ENCODE assay signal across 21 cellular contexts in the genomic region with DNA sequence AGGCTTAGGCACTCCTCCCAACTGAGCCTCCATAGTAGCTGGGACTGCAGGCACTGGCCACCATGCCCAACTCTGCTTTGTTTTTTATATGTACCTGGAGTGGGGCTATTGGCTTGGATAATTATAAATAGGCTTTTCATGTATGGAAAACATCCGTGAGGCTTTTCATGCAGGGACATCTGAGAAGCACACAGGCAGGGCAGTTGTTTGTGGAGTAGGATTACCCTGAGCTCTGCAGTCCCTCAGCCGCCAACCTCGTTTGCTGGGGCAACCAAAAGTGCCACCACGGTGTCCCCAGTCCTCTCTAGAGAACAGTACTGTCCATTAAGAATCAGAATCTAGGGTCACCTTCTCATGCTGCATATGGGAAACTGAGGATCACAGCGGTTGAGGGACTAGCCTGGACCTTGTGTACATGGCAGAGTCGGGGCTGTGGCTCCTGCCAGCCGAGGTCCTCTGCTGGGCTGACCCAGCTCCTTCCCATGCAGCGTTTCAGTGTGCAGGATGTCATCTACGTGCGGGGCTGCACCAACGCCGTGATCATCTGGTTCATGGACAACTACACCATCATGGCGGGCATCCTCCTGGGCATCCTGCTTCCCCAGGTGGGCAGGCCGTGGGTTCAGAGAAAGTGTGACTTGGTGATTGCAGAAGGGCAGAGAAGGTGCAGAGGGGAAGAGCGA. TPM values are rescaled to one million over a fixed set of nuclear protein-coding genes. Genes with fewer than 3 reads are reported as not detected.
DNase-seq lines count a peak whose midpoint lies in the region; ATAC-seq and TF ChIP-seq lines count a peak whose summit lies in the region.
"Had no signal": no experiment of that assay in that cellular context is flagged by ENCODE, and none has a peak within 500 bp of the region (broad histone marks: within the 10 kb centered on the region; RNA-seq: fewer than 3 reads in every experiment).

No MANE protein-coding gene starts in this region.

- no peaks in the 10 kb centered on the region for H4K20me1 ChIP-seq in SK-N-SH (ENCODE audit: insufficient read depth)

- intact Hi-C loops in naive thymus-derived CD4-positive, alpha-beta T cell (cut with micrococcal nuclease), result loop anchor here (2.0 to 5.0 kb wide), 4 partner anchors 188 to 548 kb away; partner anchors contain the start of gene DDX21 (in 1 of the 2)
- intact Hi-C loops in spleen (cut with DNase I; ENCODE audit: low total_unique reads), result loop anchor here (5.0 kb wide), 2 partner anchors 78 to 98 kb away; no protein-coding TSS in a partner anchor

- ATAC-seq in SK-N-SH treated with all-trans-retinoic acid at 6 μM for 48 hours (no peak), T-cell (replicated peaks in 1 of 4) (no peak), GM21447 (IDR thresholded peaks at IDR 0.05; ENCODE audit: unreplicated experiment) (no peak)
- no peak for ATAC-seq in naive thymus-derived CD4-positive, alpha-beta T cell
- no peak for ATAC-seq in natural killer cell treated with Interleukin-12 subunit alpha and Interleukin-12 subunit beta and Interleukin-15 and Interleukin-18, amount 100 ng/mL, for 72 hours
- ATAC-seq: K562; Right ventricle myocardium inferior; stimulated activated naive B cell treated with anti-CD40 and anti-IgM and Interleukin-4, amounts not matched to agents 10 μg/mL and 1 μg/mL and 100 μg/mL, for 72 hours had no signal

- POLR2A ChIA-PET in SK-N-SH (lab: Yijun Ruan, JAX) (no interaction called here), T-cell (lab: Charles Lee) (interaction anchor here (0.6 to 0.7 kb wide), 2 partner anchors 400 to 1707 kb away, joined by 3 read pairs; no protein-coding TSS in a partner anchor)
- POLR2A ChIA-PET in naive thymus-derived CD4-positive, alpha-beta T cell (lab: Charles Lee), result no interaction called here

- H3F3A ChIP-seq in SK-N-SH (replicated peaks; ENCODE audit: insufficient read depth), result no peaks in the 10 kb centered on the region

- peak overlapping the region; percentile 16 to 84 for H3K27ac Mint-ChIP-seq in T-cell
- H3K27ac Mint-ChIP-seq in naive thymus-derived CD4-positive, alpha-beta T cell, result peak overlapping the region in 8 of 9 donors; percentile 4 to 89 (median 32)
- no peak overlapping the region for H3K27ac Mint-ChIP-seq in natural killer cell treated with Interleukin-12 subunit alpha and Interleukin-12 subunit beta and Interleukin-15 and Interleukin-18, amount 100 ng/mL, for 72 hours
- H3K27ac Mint-ChIP-seq: activated naive CD4-positive, alpha-beta T cell treated with anti-CD3 and anti-CD28 coated beads, Interleukin-2, amount 50 U/mL, for 24 hours; B cell; stimulated activated naive B cell treated with anti-CD40 and anti-IgM and Interleukin-4, amounts not matched to agents 10 μg/mL and 1 μg/mL and 100 μg/mL, for 72 hours had no signal

- no peaks in the 10 kb centered on the region for H3K27me3 Mint-ChIP-seq in T-cell
- H3K27me3 Mint-ChIP-seq in naive thymus-derived CD4-positive, alpha-beta T cell, result peaks cover 0 to 16% (median 0%) of the 10 kb centered on the region in 5 donors
- H3K27me3 Mint-ChIP-seq in natural killer cell treated with Interleukin-12 subunit alpha and Interleukin-12 subunit beta and Interleukin-15 and Interleukin-18, amount 100 ng/mL, for 72 hours, result peaks cover 0 to 8% of the 10 kb centered on the region in 2 donors
- H3K27me3 Mint-ChIP-seq: activated naive CD4-positive, alpha-beta T cell treated with anti-CD3 and anti-CD28 coated beads, Interleukin-2, amount 50 U/mL, for 24 hours had no signal

- H3K79me2 ChIP-seq in SK-N-SH (ENCODE audit: insufficient read depth), result no peaks in the 10 kb centered on the region

- WGBS in SK-N-SH (ENCODE audit: low lambda C conversion rate), result 78% methylated on average over 9 of the region's 15 CpGs
- WGBS in spleen, 5 donors, result 89 to 92% (median 91%) methylated on average over 8 to 15 of the region's 15 CpGs

- TF ChIP-seq EP300 in SK-N-SH (IDR thresholded peaks at IDR 0.05; ENCODE audit: borderline replicate concordance in 1 of 2, low read depth in 1 of 2, low read length in 1 of 2), result no peak

- DNase-seq in SK-N-SH (peak; percentile 5), T-cell (no peak), spleen (peak; percentile 64), SW480 (ENCODE audit: low spot score) (no peak)
- DNase-seq in naive thymus-derived CD4-positive, alpha-beta T cell, result no peak
- DNase-seq in natural killer cell treated with Interleukin-12 subunit alpha and Interleukin-12 subunit beta and Interleukin-15 and Interleukin-18, amount 100 ng/mL, for 72 hours (ENCODE audit: low spot score), result no peak
- DNase-seq: activated CD4-positive, alpha-beta T cell treated with anti-CD3 and anti-CD28 coated beads, Interleukin-2, amount 10 ng/mL, durations not matched to agents 7 days and 5 days; HCEC 1CT; lower lobe of right lung; NCI-H1694; NCI-H748 treated with DMSO at 0.1 percent for 48 hours; stimulated activated naive B cell treated with anti-CD40 and anti-IgM and Interleukin-4, amounts not matched to agents 10 μg/mL and 1 μg/mL and 100 μg/mL, for 72 hours; T-helper 1 cell; thyroid gland had no signal

- no peaks in the 10 kb centered on the region for H3K36me3 Mint-ChIP-seq in T-cell
- H3K36me3 Mint-ChIP-seq in naive thymus-derived CD4-positive, alpha-beta T cell, result no peaks in the 10 kb centered on the region
- H3K36me3 Mint-ChIP-seq in natural killer cell treated with Interleukin-12 subunit alpha and Interleukin-12 subunit beta and Interleukin-15 and Interleukin-18, amount 100 ng/mL, for 72 hours, result no peaks in the 10 kb centered on the region
- H3K36me3 Mint-ChIP-seq: activated naive CD4-positive, alpha-beta T cell treated with anti-CD3 and anti-CD28 coated beads, Interleukin-2, amount 50 U/mL, for 24 hours; stimulated activated naive B cell treated with anti-CD40 and anti-IgM and Interleukin-4, amounts not matched to agents 10 μg/mL and 1 μg/mL and 100 μg/mL, for 72 hours had no signal

- no peaks in the 10 kb centered on the region for H3K9me3 ChIP-seq in SK-N-SH
- H3K9me3 ChIP-seq in naive thymus-derived CD4-positive, alpha-beta T cell (ENCODE audit: control insufficient read depth in 2 of 3, low read length in 3 of 3), result no peaks in the 10 kb centered on the region
- H3K9me3 ChIP-seq in spleen, result no peaks in the 10 kb centered on the region
- H3K9me3 ChIP-seq: lower lobe of right lung, thyroid gland had no signal

- no peaks in the 10 kb centered on the region for H3K9me3 Mint-ChIP-seq in T-cell
- peaks cover 0 to 3% (median 0%) of the 10 kb centered on the region in 11 donors for H3K9me3 Mint-ChIP-seq in naive thymus-derived CD4-positive, alpha-beta T cell
- H3K9me3 Mint-ChIP-seq in natural killer cell treated with Interleukin-12 subunit alpha and Interleukin-12 subunit beta and Interleukin-15 and Interleukin-18, amount 100 ng/mL, for 72 hours, result no peaks in the 10 kb centered on the region
- H3K9me3 Mint-ChIP-seq: activated CD4-positive, alpha-beta T cell treated with anti-CD3 and anti-CD28 coated beads, Interleukin-2, amount 10 ng/mL, durations not matched to agents 7 days and 5 days; activated naive CD4-positive, alpha-beta T cell treated with anti-CD3 and anti-CD28 coated beads, Interleukin-2, amount 50 U/mL, for 24 hours; stimulated activated naive B cell treated with anti-CD40 and anti-IgM and Interleukin-4, amounts not matched to agents 10 μg/mL and 1 μg/mL and 100 μg/mL, for 72 hours had no signal

- no peaks in the 10 kb centered on the region for H3K27me3 ChIP-seq in SK-N-SH (ENCODE audit: insufficient read depth)
- H3K27me3 ChIP-seq in naive thymus-derived CD4-positive, alpha-beta T cell (ENCODE audit: control insufficient read depth in 2 of 2, insufficient read depth in 2 of 2, low read length in 2 of 2), result no peaks in the 10 kb centered on the region
- no peaks in the 10 kb centered on the region for H3K27me3 ChIP-seq in spleen (replicated peaks in 1 of 7)
- H3K27me3 ChIP-seq: thyroid gland had no signal

- no peak overlapping the region for H3K4me3 Mint-ChIP-seq in T-cell
- H3K4me3 Mint-ChIP-seq in naive thymus-derived CD4-positive, alpha-beta T cell, result no peak overlapping the region
- no peak overlapping the region for H3K4me3 Mint-ChIP-seq in natural killer cell treated with Interleukin-12 subunit alpha and Interleukin-12 subunit beta and Interleukin-15 and Interleukin-18, amount 100 ng/mL, for 72 hours
- H3K4me3 Mint-ChIP-seq: activated CD4-positive, alpha-beta T cell treated with anti-CD3 and anti-CD28 coated beads, Interleukin-2, amount 10 ng/mL, durations not matched to agents 7 days and 5 days; activated naive CD4-positive, alpha-beta T cell treated with anti-CD3 and anti-CD28 coated beads, Interleukin-2, amount 50 U/mL, for 24 hours; B cell; stimulated activated naive B cell treated with anti-CD40 and anti-IgM and Interleukin-4, amounts not matched to agents 10 μg/mL and 1 μg/mL and 100 μg/mL, for 72 hours had no signal

- CTCF ChIA-PET in SK-N-SH (lab: Yijun Ruan, JAX), result interaction anchor here (1.0 to 6.0 kb wide), 12 partner anchors 12 to 133 kb away, joined by 3 to 45 read pairs (median 10); partner anchors contain the start of gene TSPAN15
- CTCF ChIA-PET in T-cell (lab: Charles Lee), result interaction anchor here in 1 of 2 donors (0.6 to 1.2 kb wide), 3 partner anchors 98 to 295 kb away, joined by 3 to 13 read pairs (median 4); no protein-coding TSS in a partner anchor
- CTCF ChIA-PET in naive thymus-derived CD4-positive, alpha-beta T cell (lab: Charles Lee), result interaction anchor here (0.6 to 2.2 kb wide), 5 partner anchors 9 to 119 kb away, joined by 4 to 21 read pairs (median 8); no protein-coding TSS in a partner anchor

- no peak overlapping the region for H2AFZ ChIP-seq in SK-N-SH (ENCODE audit: low read depth)

- H3K4me2 ChIP-seq in SK-N-SH, result no peak overlapping the region

- no peak for TF ChIP-seq POLR2A in spleen (IDR thresholded peaks at IDR 0.05)

- H3K36me3 ChIP-seq in SK-N-SH (replicated peaks in 1 of 2; ENCODE audit: control insufficient read depth in 1 of 2, insufficient read depth in 2 of 2, low read length in 1 of 2), result no peaks in the 10 kb centered on the region
- no peaks in the 10 kb centered on the region for H3K36me3 ChIP-seq in naive thymus-derived CD4-positive, alpha-beta T cell (ENCODE audit: control insufficient read depth in 2 of 3, insufficient read depth in 3 of 3, low read length in 3 of 3)
- peaks cover 0 to 38% (median 0%) of the 10 kb centered on the region in 6 donors for H3K36me3 ChIP-seq in spleen
- H3K36me3 ChIP-seq: lower lobe of right lung, thyroid gland had no signal

- no peaks in the 10 kb centered on the region for H3K9me2 ChIP-seq in SK-N-SH

- no peak overlapping the region for H3K4me3 ChIP-seq in SK-N-SH (ENCODE audit: low read depth in 2 of 2, low read length in 1 of 2)
- H3K4me3 ChIP-seq in naive thymus-derived CD4-positive, alpha-beta T cell (ENCODE audit: low read length), result no peak overlapping the region
- no peak overlapping the region for H3K4me3 ChIP-seq in spleen
- H3K4me3 ChIP-seq: K562, lower lobe of right lung, thyroid gland had no signal

- H3K4me1 ChIP-seq in SK-N-SH (ENCODE audit: control insufficient read depth in 1 of 2, insufficient read depth in 2 of 2, low read depth in 1 of 2, low read length in 1 of 2) (peaks cover 0 to 4% of the 10 kb centered on the region in 2 experiments; a peak in 1 of 4 replicates), spleen (peaks cover 0 to 17% (median 12%) of the 10 kb centered on the region in 6 donors)
- peaks cover 7 to 8% of the 10 kb centered on the region in 2 donors for H3K4me1 ChIP-seq in naive thymus-derived CD4-positive, alpha-beta T cell (ENCODE audit: control insufficient read depth in 2 of 2, insufficient read depth in 2 of 2, low read length in 2 of 2)
- H3K4me1 ChIP-seq: lower lobe of right lung, thyroid gland had no signal

- no peak for TF ChIP-seq CTCF in SK-N-SH (IDR thresholded peaks at IDR 0.05)
- TF ChIP-seq CTCF in spleen (IDR thresholded peaks at IDR 0.05 in 8 of 11, conservative IDR thresholded peaks at IDR 0.05 in 3 of 11), result no peak

- no peak overlapping the region for H3K9ac ChIP-seq in SK-N-SH

- no peak overlapping the region for H3K27ac ChIP-seq in SK-N-SH (ENCODE audit: low read depth in 2 of 2, low read length in 1 of 2)
- no peak overlapping the region for H3K27ac ChIP-seq in naive thymus-derived CD4-positive, alpha-beta T cell (ENCODE audit: low read depth, low read length)
- H3K27ac ChIP-seq in spleen, result peak overlapping the region in 1 of 8 donors; percentile 61
- H3K27ac ChIP-seq: 22Rv1, thyroid gland had no signal

- H3K4me1 Mint-ChIP-seq in T-cell, result peaks cover 10 to 19% (median 11%) of the 10 kb centered on the region in 3 donors
- peaks cover 9 to 16% (median 10%) of the 10 kb centered on the region in 7 donors for H3K4me1 Mint-ChIP-seq in naive thymus-derived CD4-positive, alpha-beta T cell
- H3K4me1 Mint-ChIP-seq in natural killer cell treated with Interleukin-12 subunit alpha and Interleukin-12 subunit beta and Interleukin-15 and Interleukin-18, amount 100 ng/mL, for 72 hours (ENCODE audit: low read depth in 2 of 2), result peaks cover 0 to 6% of the 10 kb centered on the region in 2 donors

- no peak for TF ChIP-seq RAD21 in SK-N-SH (IDR thresholded peaks at IDR 0.05; ENCODE audit: low read length)

RNA-seq across cellular contexts. Expression of gene TSPAN15, which starts 54.5 kb away (rescaled TPM):
- polyA plus RNA-seq in SK-N-SH (2012; rRNA removed) (8.5 and 13.8 TPM in 2 replicates), spleen (10 to 100 TPM; 13.5 to 28.2 (median 14.5) TPM)
- 8.0 and 9.7 TPM in 2 replicates for polyA plus RNA-seq in SK-N-SH (2012; cell fraction: cytosol; rRNA removed)
- polyA plus RNA-seq in SK-N-SH (2012; cell fraction: nucleus; rRNA removed), result 7.3 and 8.3 TPM in 2 replicates
- total RNA-seq in T-cell (1 to 10 TPM; 2.9 to 8.2 (median 6.2) TPM), spleen (10 to 100 TPM; 23.8 to 68.4 (median 50.0) TPM)
- total RNA-seq in naive thymus-derived CD4-positive, alpha-beta T cell, result 1 to 10 TPM; 1.2 to 7.2 (median 1.9) TPM
- polyA plus RNA-seq in naive thymus-derived CD4-positive, alpha-beta T cell, result 1 to 10 TPM; 2.1 to 3.5 TPM
- 1 to 10 TPM; 1.2 to 1.4 TPM for total RNA-seq in natural killer cell treated with Interleukin-12 subunit alpha and Interleukin-12 subunit beta and Interleukin-15 and Interleukin-18, amount 100 ng/mL, for 72 hours

Comparison
In these comparisons a context has a peak if more than half of its experiments do, and no peak if none do; other contexts are left out.
1. DNase-seq: peak in SK-N-SH (single experiment) and spleen (single experiment); none in T-cell (0 of 34), naive thymus-derived CD4-positive, alpha-beta T cell (0 of 9), SW480 (single experiment) and natural killer cell treated with Interleukin-12 subunit alpha and Interleukin-12 subunit beta and Interleukin-15 and Interleukin-18, amount 100 ng/mL, for 72 hours (single experiment).
2. H3K27ac Mint-ChIP-seq: peak in T-cell (2 of 2) and naive thymus-derived CD4-positive, alpha-beta T cell (8 of 9); none in natural killer cell treated with Interleukin-12 subunit alpha and Interleukin-12 subunit beta and Interleukin-15 and Interleukin-18, amount 100 ng/mL, for 72 hours (0 of 2).
3. POLR2A ChIA-PET loops: an anchor here in T-cell (0.6 to 0.7 kb wide); none called in SK-N-SH and naive thymus-derived CD4-positive, alpha-beta T cell.